In genomic region chr10:123804716-123805115, GRCh38 we compare ENCODE assay signal across 1 cellular context.
TF ChIP-seq lines count a peak whose summit lies in the region.

No MANE protein-coding gene starts in this region.

TF ChIP-seq in endothelial cell of umbilical vein, 7 proteins besides CTCF, POLR2A, EP300 and RAD21:
- no peak for TF ChIP-seq MAX (IDR thresholded peaks at IDR 0.05; ENCODE audit: insufficient read depth, insufficient read length)
- TF ChIP-seq JUN (IDR thresholded peaks at IDR 0.05; ENCODE audit: borderline replicate concordance, insufficient read depth, insufficient read length, low read depth), result no peak
- no peak for TF ChIP-seq FOS (IDR thresholded peaks at IDR 0.05; ENCODE audit: borderline replicate concordance, insufficient read depth, low read length)
- TF ChIP-seq GATA2 (IDR thresholded peaks at IDR 0.05; ENCODE audit: insufficient read depth, insufficient read length, low read depth, low read length), result no peak
- TF ChIP-seq MYC (IDR thresholded peaks at IDR 0.05; ENCODE audit: low read depth, low read length), result no peak
- no peak for TF ChIP-seq POLR2AphosphoS5 (IDR thresholded peaks at IDR 0.05; ENCODE audit: insufficient read depth, low read depth, low read length)
- no peak for TF ChIP-seq EZH2 (IDR thresholded peaks at IDR 0.05; ENCODE audit: borderline replicate concordance, low read depth, low read length, severe bottlenecking)
